ENCODE assay signal across 1 cellular context in the genomic region with DNA sequence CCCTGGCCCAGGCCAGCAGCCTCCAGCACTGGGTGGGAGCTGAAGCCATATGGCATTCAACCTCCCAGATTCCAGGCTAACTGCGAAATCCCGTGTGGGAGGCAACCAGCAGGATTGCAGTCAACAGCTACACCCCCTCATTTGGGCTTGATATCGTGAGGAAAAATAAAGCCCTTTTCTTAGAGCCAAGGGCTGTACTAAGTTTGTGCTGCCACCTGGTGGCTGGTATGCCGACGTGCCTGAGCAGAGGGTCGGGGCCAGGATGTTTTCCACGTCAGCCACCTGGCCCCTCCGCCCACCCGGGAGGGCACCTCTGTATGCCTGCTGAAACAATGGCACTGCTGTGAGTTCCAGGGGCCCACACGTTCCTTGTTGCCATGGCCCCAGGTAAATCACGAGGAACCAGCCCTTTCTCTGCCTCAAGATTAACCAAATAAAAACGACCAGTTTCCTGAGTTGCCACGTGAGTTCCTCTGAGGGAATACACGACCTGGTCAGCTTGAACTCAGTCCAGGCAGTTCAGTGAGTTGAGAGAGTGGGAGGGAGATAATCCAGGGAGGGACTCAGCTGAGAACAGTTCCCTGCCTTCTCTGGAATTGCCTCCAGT.
A peak's percentile ranks its signal among the peaks of the same experiment; 100 is the strongest.
TF ChIP-seq lines count a peak whose summit lies in the region.

No MANE protein-coding gene starts in this region.

TF ChIP-seq in HepG2, 621 proteins besides CTCF, POLR2A, EP300 and RAD21 (continues in another document):
- TF ChIP-seq SOX6 (IDR thresholded peaks at IDR 0.05) = no peak
- TF ChIP-seq SOX6 (CRISPR knock-in tag; IDR thresholded peaks at IDR 0.05) = 0 out of 2 replicates have a peak, but pooled peaks have one; percentile 24
- peak; percentile 24; the same call in 1 of the 2 replicates for TF ChIP-seq SALL1 (CRISPR knock-in tag; IDR thresholded peaks at IDR 0.05)
- 0 out of 2 replicates have a peak, but pooled peaks have one; percentile 36 for TF ChIP-seq ZNF232 (CRISPR knock-in tag; IDR thresholded peaks at IDR 0.05; ENCODE audit: borderline replicate concordance)
- TF ChIP-seq, protein P1, sequence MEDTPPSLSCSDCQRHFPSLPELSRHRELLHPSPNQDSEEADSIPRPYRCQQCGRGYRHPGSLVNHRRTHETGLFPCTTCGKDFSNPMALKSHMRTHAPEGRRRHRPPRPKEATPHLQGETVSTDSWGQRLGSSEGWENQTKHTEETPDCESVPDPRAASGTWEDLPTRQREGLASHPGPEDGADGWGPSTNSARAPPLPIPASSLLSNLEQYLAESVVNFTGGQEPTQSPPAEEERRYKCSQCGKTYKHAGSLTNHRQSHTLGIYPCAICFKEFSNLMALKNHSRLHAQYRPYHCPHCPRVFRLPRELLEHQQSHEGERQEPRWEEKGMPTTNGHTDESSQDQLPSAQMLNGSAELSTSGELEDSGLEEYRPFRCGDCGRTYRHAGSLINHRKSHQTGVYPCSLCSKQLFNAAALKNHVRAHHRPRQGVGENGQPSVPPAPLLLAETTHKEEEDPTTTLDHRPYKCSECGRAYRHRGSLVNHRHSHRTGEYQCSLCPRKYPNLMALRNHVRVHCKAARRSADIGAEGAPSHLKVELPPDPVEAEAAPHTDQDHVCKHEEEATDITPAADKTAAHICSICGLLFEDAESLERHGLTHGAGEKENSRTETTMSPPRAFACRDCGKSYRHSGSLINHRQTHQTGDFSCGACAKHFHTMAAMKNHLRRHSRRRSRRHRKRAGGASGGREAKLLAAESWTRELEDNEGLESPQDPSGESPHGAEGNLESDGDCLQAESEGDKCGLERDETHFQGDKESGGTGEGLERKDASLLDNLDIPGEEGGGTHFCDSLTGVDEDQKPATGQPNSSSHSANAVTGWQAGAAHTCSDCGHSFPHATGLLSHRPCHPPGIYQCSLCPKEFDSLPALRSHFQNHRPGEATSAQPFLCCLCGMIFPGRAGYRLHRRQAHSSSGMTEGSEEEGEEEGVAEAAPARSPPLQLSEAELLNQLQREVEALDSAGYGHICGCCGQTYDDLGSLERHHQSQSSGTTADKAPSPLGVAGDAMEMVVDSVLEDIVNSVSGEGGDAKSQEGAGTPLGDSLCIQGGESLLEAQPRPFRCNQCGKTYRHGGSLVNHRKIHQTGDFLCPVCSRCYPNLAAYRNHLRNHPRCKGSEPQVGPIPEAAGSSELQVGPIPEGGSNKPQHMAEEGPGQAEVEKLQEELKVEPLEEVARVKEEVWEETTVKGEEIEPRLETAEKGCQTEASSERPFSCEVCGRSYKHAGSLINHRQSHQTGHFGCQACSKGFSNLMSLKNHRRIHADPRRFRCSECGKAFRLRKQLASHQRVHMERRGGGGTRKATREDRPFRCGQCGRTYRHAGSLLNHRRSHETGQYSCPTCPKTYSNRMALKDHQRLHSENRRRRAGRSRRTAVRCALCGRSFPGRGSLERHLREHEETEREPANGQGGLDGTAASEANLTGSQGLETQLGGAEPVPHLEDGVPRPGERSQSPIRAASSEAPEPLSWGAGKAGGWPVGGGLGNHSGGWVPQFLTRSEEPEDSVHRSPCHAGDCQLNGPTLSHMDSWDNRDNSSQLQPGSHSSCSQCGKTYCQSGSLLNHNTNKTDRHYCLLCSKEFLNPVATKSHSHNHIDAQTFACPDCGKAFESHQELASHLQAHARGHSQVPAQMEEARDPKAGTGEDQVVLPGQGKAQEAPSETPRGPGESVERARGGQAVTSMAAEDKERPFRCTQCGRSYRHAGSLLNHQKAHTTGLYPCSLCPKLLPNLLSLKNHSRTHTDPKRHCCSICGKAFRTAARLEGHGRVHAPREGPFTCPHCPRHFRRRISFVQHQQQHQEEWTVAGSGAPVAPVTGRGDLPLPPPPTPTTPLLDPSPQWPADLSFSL (CRISPR knock-in tag; IDR thresholded peaks at IDR 0.05) = no peak
- peak; percentile 39; the same call in 1 of the 2 replicates for TF ChIP-seq ETV5 (CRISPR knock-in tag; IDR thresholded peaks at IDR 0.05; ENCODE audit: borderline replicate concordance)
- TF ChIP-seq EED (CRISPR knock-in tag; IDR thresholded peaks at IDR 0.05) = 0 out of 2 replicates have a peak, but pooled peaks have one; percentile 64
- TF ChIP-seq, protein P2, sequence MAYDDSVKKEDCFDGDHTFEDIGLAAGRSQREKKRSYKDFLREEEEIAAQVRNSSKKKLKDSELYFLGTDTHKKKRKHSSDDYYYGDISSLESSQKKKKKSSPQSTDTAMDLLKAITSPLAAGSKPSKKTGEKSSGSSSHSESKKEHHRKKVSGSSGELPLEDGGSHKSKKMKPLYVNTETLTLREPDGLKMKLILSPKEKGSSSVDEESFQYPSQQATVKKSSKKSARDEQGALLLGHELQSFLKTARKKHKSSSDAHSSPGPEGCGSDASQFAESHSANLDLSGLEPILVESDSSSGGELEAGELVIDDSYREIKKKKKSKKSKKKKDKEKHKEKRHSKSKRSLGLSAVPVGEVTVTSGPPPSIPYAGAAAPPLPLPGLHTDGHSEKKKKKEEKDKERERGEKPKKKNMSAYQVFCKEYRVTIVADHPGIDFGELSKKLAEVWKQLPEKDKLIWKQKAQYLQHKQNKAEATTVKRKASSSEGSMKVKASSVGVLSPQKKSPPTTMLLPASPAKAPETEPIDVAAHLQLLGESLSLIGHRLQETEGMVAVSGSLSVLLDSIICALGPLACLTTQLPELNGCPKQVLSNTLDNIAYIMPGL (CRISPR knock-in tag; IDR thresholded peaks at IDR 0.05; ENCODE audit: borderline replicate concordance in 1 of 2, low read depth in 1 of 2) = peak in 1 of 2 experiments; percentile 33; a peak in 1 of 4 replicates
- TF ChIP-seq TEAD3 (CRISPR knock-in tag; optimal IDR thresholded peaks at IDR 0.05; ENCODE audit: borderline replicate concordance) = peak; percentile 100
- no peak for TF ChIP-seq KLF15 (CRISPR knock-in tag; IDR thresholded peaks at IDR 0.05; ENCODE audit: borderline replicate concordance)
- TF ChIP-seq AGO2 (optimal IDR thresholded peaks at IDR 0.05; ENCODE audit: low read depth, low read length) = no peak
- TF ChIP-seq, protein P3, sequence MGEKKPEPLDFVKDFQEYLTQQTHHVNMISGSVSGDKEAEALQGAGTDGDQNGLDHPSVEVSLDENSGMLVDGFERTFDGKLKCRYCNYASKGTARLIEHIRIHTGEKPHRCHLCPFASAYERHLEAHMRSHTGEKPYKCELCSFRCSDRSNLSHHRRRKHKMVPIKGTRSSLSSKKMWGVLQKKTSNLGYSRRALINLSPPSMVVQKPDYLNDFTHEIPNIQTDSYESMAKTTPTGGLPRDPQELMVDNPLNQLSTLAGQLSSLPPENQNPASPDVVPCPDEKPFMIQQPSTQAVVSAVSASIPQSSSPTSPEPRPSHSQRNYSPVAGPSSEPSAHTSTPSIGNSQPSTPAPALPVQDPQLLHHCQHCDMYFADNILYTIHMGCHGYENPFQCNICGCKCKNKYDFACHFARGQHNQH (CRISPR knock-in tag; IDR thresholded peaks at IDR 0.05) = 0 out of 2 replicates have a peak, but pooled peaks have one; percentile 23
- peak; percentile 69; the same call in 1 of the 2 replicates for TF ChIP-seq ZNF788 (CRISPR knock-in tag; IDR thresholded peaks at IDR 0.05; ENCODE audit: borderline replicate concordance)
- no peak for TF ChIP-seq CREM (IDR thresholded peaks at IDR 0.05)
- TF ChIP-seq CREM (CRISPR knock-in tag; IDR thresholded peaks at IDR 0.05) = no peak
- TF ChIP-seq TBL1XR1 (IDR thresholded peaks at IDR 0.05; ENCODE audit: borderline replicate concordance, low read length, partially characterized antibody) = no peak
- TF ChIP-seq FOSL2 (CRISPR knock-in tag; IDR thresholded peaks at IDR 0.05) = peak; percentile 24; the same call in 1 of the 2 replicates
- TF ChIP-seq U2AF2 (IDR thresholded peaks at IDR 0.05; ENCODE audit: low read depth, low read length) = 0 out of 2 replicates have a peak, but pooled peaks have one; percentile 28
- no peak for TF ChIP-seq SOX13 (IDR thresholded peaks at IDR 0.05)
- TF ChIP-seq SOX13 (CRISPR knock-in tag; conservative IDR thresholded peaks at IDR 0.05 in 1 of 2, IDR thresholded peaks at IDR 0.05 in 1 of 2) = peak in 1 of 2 experiments; percentile 44; a peak in 1 of 4 replicates
- no peak for TF ChIP-seq FOXA1 (IDR thresholded peaks at IDR 0.05)
- TF ChIP-seq FOXA1 (CRISPR knock-in tag; IDR thresholded peaks at IDR 0.05) = 0 out of 2 replicates have a peak, but pooled peaks have one; percentile 9
- TF ChIP-seq, protein P4, sequence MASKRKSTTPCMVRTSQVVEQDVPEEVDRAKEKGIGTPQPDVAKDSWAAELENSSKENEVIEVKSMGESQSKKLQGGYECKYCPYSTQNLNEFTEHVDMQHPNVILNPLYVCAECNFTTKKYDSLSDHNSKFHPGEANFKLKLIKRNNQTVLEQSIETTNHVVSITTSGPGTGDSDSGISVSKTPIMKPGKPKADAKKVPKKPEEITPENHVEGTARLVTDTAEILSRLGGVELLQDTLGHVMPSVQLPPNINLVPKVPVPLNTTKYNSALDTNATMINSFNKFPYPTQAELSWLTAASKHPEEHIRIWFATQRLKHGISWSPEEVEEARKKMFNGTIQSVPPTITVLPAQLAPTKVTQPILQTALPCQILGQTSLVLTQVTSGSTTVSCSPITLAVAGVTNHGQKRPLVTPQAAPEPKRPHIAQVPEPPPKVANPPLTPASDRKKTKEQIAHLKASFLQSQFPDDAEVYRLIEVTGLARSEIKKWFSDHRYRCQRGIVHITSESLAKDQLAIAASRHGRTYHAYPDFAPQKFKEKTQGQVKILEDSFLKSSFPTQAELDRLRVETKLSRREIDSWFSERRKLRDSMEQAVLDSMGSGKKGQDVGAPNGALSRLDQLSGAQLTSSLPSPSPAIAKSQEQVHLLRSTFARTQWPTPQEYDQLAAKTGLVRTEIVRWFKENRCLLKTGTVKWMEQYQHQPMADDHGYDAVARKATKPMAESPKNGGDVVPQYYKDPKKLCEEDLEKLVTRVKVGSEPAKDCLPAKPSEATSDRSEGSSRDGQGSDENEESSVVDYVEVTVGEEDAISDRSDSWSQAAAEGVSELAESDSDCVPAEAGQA (IDR thresholded peaks at IDR 0.05; ENCODE audit: low read depth) = no peak
- TF ChIP-seq, protein P4 (CRISPR knock-in tag; IDR thresholded peaks at IDR 0.05; ENCODE audit: borderline replicate concordance) = no peak
- TF ChIP-seq ZNF350 (CRISPR knock-in tag; IDR thresholded peaks at IDR 0.05; ENCODE audit: borderline replicate concordance, low read depth) = peak; percentile 39; the same call in 1 of the 2 replicates
- peak; percentile 49; the same call in 1 of the 2 replicates for TF ChIP-seq ZKSCAN8 (CRISPR knock-in tag; IDR thresholded peaks at IDR 0.05; ENCODE audit: borderline replicate concordance)
- TF ChIP-seq, protein P5, sequence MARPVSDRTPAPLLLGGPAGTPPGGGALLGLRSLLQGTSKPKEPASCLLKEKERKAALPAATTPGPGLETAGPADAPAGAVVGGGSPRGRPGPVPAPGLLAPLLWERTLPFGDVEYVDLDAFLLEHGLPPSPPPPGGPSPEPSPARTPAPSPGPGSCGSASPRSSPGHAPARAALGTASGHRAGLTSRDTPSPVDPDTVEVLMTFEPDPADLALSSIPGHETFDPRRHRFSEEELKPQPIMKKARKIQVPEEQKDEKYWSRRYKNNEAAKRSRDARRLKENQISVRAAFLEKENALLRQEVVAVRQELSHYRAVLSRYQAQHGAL (CRISPR knock-in tag; IDR thresholded peaks at IDR 0.05; ENCODE audit: not compliant biosample characterization) = no peak
- 0 out of 2 replicates have a peak, but pooled peaks have one; percentile 26 for TF ChIP-seq RXRA (CRISPR knock-in tag; IDR thresholded peaks at IDR 0.05)
- TF ChIP-seq, protein P6, sequence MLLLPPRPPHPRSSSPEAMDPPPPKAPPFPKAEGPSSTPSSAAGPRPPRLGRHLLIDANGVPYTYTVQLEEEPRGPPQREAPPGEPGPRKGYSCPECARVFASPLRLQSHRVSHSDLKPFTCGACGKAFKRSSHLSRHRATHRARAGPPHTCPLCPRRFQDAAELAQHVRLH (CRISPR knock-in tag; IDR thresholded peaks at IDR 0.05; ENCODE audit: borderline replicate concordance, low read depth) = peak; percentile 53; the same call in 1 of the 2 replicates
- TF ChIP-seq XRCC5 (optimal IDR thresholded peaks at IDR 0.05; ENCODE audit: low read length) = peak; percentile 59
- TF ChIP-seq XBP1 (CRISPR knock-in tag; IDR thresholded peaks at IDR 0.05) = 0 out of 2 replicates have a peak, but pooled peaks have one; percentile 43
- 0 out of 2 replicates have a peak, but pooled peaks have one; percentile 17 for TF ChIP-seq MED1 (CRISPR knock-in tag; IDR thresholded peaks at IDR 0.05)
